8 cellular contexts compared by ENCODE assay signal in the genomic region with DNA sequence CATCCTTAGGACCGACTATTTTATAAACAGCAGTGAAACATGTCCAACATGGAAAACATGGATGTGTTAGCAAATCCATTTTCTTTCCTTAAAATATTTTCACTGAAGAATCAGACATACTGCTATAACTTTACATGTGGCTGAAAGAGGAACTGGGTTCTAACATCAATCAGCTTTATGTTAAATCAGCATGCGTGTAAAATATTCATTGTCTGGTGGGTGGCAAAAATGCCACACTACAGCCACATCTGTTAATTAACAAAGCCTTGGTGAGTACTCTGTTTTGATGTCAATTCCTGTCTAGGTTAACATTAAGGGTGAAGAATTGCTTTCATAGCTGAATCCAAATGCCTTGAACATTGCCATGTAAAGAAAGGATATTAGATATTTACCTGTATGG.
"Had no signal": no experiment of that assay in that cellular context is flagged by ENCODE, and none has a peak within 500 bp of the region (broad histone marks: within the 10 kb centered on the region; RNA-seq: fewer than 3 reads in every experiment).

No MANE protein-coding gene starts in this region.

- H3K27ac ChIP-seq: HL-60 had no signal

- DNase-seq: H9, IMR-90, KG1 had no signal

- FAIRE-seq: H1, HTR-8/SVneo, K562 had no signal

- H3K4me2 ChIP-seq: GM23338 had no signal

- ATAC-seq: K562 had no signal

- H3K4me3 ChIP-seq: GM23338, K562 had no signal
